ENCODE assay signal across 10 cellular contexts in the genomic region with DNA sequence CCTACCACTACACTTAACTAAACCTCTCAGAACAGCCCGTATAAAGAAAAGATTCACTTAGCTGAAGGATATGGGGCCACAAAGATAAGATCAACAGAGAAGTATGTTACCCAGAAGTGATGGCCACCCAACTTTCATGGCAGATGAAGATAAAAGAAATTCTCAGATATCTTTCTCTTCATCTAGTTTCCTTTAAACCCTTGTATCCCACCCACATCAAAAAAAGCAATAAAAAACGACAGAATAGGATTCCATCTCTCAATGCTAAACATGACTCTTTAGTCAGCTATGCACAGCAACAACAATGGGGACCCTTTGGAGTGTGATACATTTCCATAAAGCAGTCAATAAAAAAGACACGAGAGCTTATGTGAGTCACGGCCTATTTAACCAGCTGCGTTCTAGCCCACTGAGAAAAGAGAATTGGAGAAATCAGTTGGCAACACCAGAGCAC.
A peak's percentile ranks its signal among the peaks of the same experiment; 100 is the strongest.
DNase-seq lines count a peak whose midpoint lies in the region; ATAC-seq and TF ChIP-seq lines count a peak whose summit lies in the region.
"Had no signal": no experiment of that assay in that cellular context is flagged by ENCODE, and none has a peak within 500 bp of the region (broad histone marks: within the 10 kb centered on the region; RNA-seq: fewer than 3 reads in every experiment).

No MANE protein-coding gene starts in this region.

- H3K4me3 Mint-ChIP-seq in activated CD4-positive, alpha-beta T cell treated with anti-CD3 and anti-CD28 coated beads for 36 hours: no peak overlapping the region
- H3K4me3 Mint-ChIP-seq in activated CD8-positive, alpha-beta T cell treated with anti-CD3 and anti-CD28 coated beads, Interleukin-2, amount 10 ng/mL, durations not matched to agents 7 days and 5 days: peak overlapping the region; percentile 35
- H3K4me3 Mint-ChIP-seq: stimulated activated naive B cell treated with anti-CD40 and anti-IgM and Interleukin-4, amounts not matched to agents 10 μg/mL and 1 μg/mL and 100 μg/mL, for 72 hours had no signal

- no peaks in the 10 kb centered on the region for H3K27me3 Mint-ChIP-seq in activated CD4-positive, alpha-beta T cell treated with anti-CD3 and anti-CD28 coated beads for 36 hours
- H3K27me3 Mint-ChIP-seq in activated CD8-positive, alpha-beta T cell treated with anti-CD3 and anti-CD28 coated beads, Interleukin-2, amount 10 ng/mL, durations not matched to agents 7 days and 5 days (ENCODE audit: low read depth): no peaks in the 10 kb centered on the region
- H3K27me3 Mint-ChIP-seq: stimulated activated naive B cell treated with anti-CD40 and anti-IgM and Interleukin-4, amounts not matched to agents 10 μg/mL and 1 μg/mL and 100 μg/mL, for 72 hours had no signal

- no peak for TF ChIP-seq CTCF in OCI-LY7 (conservative IDR thresholded peaks at IDR 0.05; ENCODE audit: low read length)

- no peak for DNase-seq in activated CD4-positive, alpha-beta T cell treated with anti-CD3 and anti-CD28 coated beads for 36 hours
- no peak for DNase-seq in activated CD4-positive, alpha-beta T cell treated with anti-CD3 and anti-CD28 coated beads for 4 hours
- peak; percentile 13 for DNase-seq in NCI-H128 (lab: John Stamatoyannopoulos, UW; ENCODE audit: unreplicated experiment)
- DNase-seq in activated CD8-positive, alpha-beta T cell treated with anti-CD3 and anti-CD28 coated beads, Interleukin-2, amount 10 ng/mL, durations not matched to agents 7 days and 5 days: peak; percentile 40
- DNase-seq in non-pigmented ciliary epithelial cell (ENCODE audit: low read depth): peak; percentile 60
- no peak for DNase-seq in OCI-LY7 (ENCODE audit: low spot score)
- DNase-seq: NK-92 treated with Interleukin-12 subunit alpha and Interleukin-12 subunit beta, amount 100 ng/mL, for 24 hours; stimulated activated naive B cell treated with anti-CD40 and anti-IgM and Interleukin-4, amounts not matched to agents 10 μg/mL and 1 μg/mL and 100 μg/mL, for 72 hours had no signal

- intact Hi-C loops in activated CD4-positive, alpha-beta T cell treated with anti-CD3 and anti-CD28 coated beads for 36 hours (cut with DNase I, micrococcal nuclease): no loop called here
- intact Hi-C loops in OCI-LY7 (cut with micrococcal nuclease; ENCODE audit: unreplicated experiment): no loop called here

- ATAC-seq in activated CD4-positive, alpha-beta T cell treated with anti-CD3 and anti-CD28 coated beads for 36 hours: peak; percentile 51
- ATAC-seq in activated CD8-positive, alpha-beta T cell treated with anti-CD3 and anti-CD28 coated beads, Interleukin-2, amount 10 ng/mL, durations not matched to agents 7 days and 5 days: peak; percentile 88
- ATAC-seq in GM18861 (IDR thresholded peaks at IDR 0.05; ENCODE audit: unreplicated experiment) (no peak), GM19452 (IDR thresholded peaks at IDR 0.05; ENCODE audit: unreplicated experiment) (no peak)
- ATAC-seq: stimulated activated naive B cell treated with anti-CD40 and anti-IgM and Interleukin-4, amounts not matched to agents 10 μg/mL and 1 μg/mL and 100 μg/mL, for 72 hours had no signal

- H3K36me3 Mint-ChIP-seq in activated CD4-positive, alpha-beta T cell treated with anti-CD3 and anti-CD28 coated beads for 36 hours (ENCODE audit: low read depth): peaks cover 37% of the 10 kb centered on the region
- H3K36me3 Mint-ChIP-seq in activated CD8-positive, alpha-beta T cell treated with anti-CD3 and anti-CD28 coated beads, Interleukin-2, amount 10 ng/mL, durations not matched to agents 7 days and 5 days (ENCODE audit: low read depth): peaks cover 54% of the 10 kb centered on the region

- BruUV-seq in OCI-LY7 (replicated peaks; lab: Mats Ljungman, UMichigan): no TSS peak

- H3K4me1 Mint-ChIP-seq in activated CD4-positive, alpha-beta T cell treated with anti-CD3 and anti-CD28 coated beads for 36 hours: peaks cover 44% of the 10 kb centered on the region
- H3K4me1 Mint-ChIP-seq in activated CD8-positive, alpha-beta T cell treated with anti-CD3 and anti-CD28 coated beads, Interleukin-2, amount 10 ng/mL, durations not matched to agents 7 days and 5 days (ENCODE audit: low read depth): peaks cover 60% of the 10 kb centered on the region

- CTCF ChIA-PET in activated CD4-positive, alpha-beta T cell treated with anti-CD3 and anti-CD28 coated beads for 36 hours (lab: Charles Lee): interaction anchor here (0.8 to 1.7 kb wide), 5 partner anchors 8 to 399 kb away, joined by 3 to 4 read pairs (median 3); no protein-coding TSS in a partner anchor
- CTCF ChIA-PET in activated CD8-positive, alpha-beta T cell treated with anti-CD3 and anti-CD28 coated beads, Interleukin-2, amount 10 ng/mL, durations not matched to agents 7 days and 5 days (lab: Charles Lee): interaction anchor here (0.6 to 2.5 kb wide), 9 partner anchors 11 to 419 kb away, joined by 3 to 8 read pairs (median 4); no protein-coding TSS in a partner anchor
- CTCF ChIA-PET in OCI-LY7 (lab: Charles Lee; ENCODE audit: unreplicated experiment): no interaction called here

- no peaks in the 10 kb centered on the region for H3K79me2 ChIP-seq in OCI-LY7 (ENCODE audit: insufficient read depth, low read depth, low read length)

- no peaks in the 10 kb centered on the region for H3K9me2 ChIP-seq in OCI-LY7 (ENCODE audit: insufficient read depth, low read length)

- no peaks in the 10 kb centered on the region for H3K9me3 Mint-ChIP-seq in activated CD4-positive, alpha-beta T cell treated with anti-CD3 and anti-CD28 coated beads for 36 hours (ENCODE audit: low read depth)
- H3K9me3 Mint-ChIP-seq in activated CD8-positive, alpha-beta T cell treated with anti-CD3 and anti-CD28 coated beads, Interleukin-2, amount 10 ng/mL, durations not matched to agents 7 days and 5 days (ENCODE audit: insufficient read depth): no peaks in the 10 kb centered on the region
- H3K9me3 Mint-ChIP-seq: stimulated activated naive B cell treated with anti-CD40 and anti-IgM and Interleukin-4, amounts not matched to agents 10 μg/mL and 1 μg/mL and 100 μg/mL, for 72 hours had no signal

- no peaks in the 10 kb centered on the region for H3K9me3 ChIP-seq in OCI-LY7 (ENCODE audit: low read length)

- no peaks in the 10 kb centered on the region for H3K36me3 ChIP-seq in OCI-LY7 (ENCODE audit: insufficient read depth, low read length)

- H4K20me1 ChIP-seq in OCI-LY7 (ENCODE audit: insufficient read depth, low read length): no peaks in the 10 kb centered on the region

- H3K27ac ChIP-seq in OCI-LY7 (ENCODE audit: low read depth, low read length, poor library complexity, severe bottlenecking): no peak overlapping the region

- no peak overlapping the region for H3K4me2 ChIP-seq in OCI-LY7 (ENCODE audit: low read length)

- H3K4me1 ChIP-seq in OCI-LY7 (ENCODE audit: insufficient read depth, low read length, poor library complexity, severe bottlenecking): no peaks in the 10 kb centered on the region

- H3K27ac Mint-ChIP-seq in activated CD4-positive, alpha-beta T cell treated with anti-CD3 and anti-CD28 coated beads for 36 hours: no peak overlapping the region
- peak overlapping the region; percentile 83 for H3K27ac Mint-ChIP-seq in activated CD8-positive, alpha-beta T cell treated with anti-CD3 and anti-CD28 coated beads, Interleukin-2, amount 10 ng/mL, durations not matched to agents 7 days and 5 days
- H3K27ac Mint-ChIP-seq: stimulated activated naive B cell treated with anti-CD40 and anti-IgM and Interleukin-4, amounts not matched to agents 10 μg/mL and 1 μg/mL and 100 μg/mL, for 72 hours had no signal

- no peak overlapping the region for H2AFZ ChIP-seq in OCI-LY7 (ENCODE audit: low read length)

- no peak overlapping the region for H3K4me3 ChIP-seq in OCI-LY7 (ENCODE audit: low read depth, low read length, poor library complexity, severe bottlenecking)

- POLR2A ChIA-PET in activated CD4-positive, alpha-beta T cell treated with anti-CD3 and anti-CD28 coated beads for 36 hours (lab: Charles Lee): interaction anchor here (0.7 kb wide), 1 partner anchor 1310 kb away, joined by 3 read pairs; no protein-coding TSS in a partner anchor
- POLR2A ChIA-PET in activated CD8-positive, alpha-beta T cell treated with anti-CD3 and anti-CD28 coated beads, Interleukin-2, amount 10 ng/mL, durations not matched to agents 7 days and 5 days (lab: Charles Lee): no interaction called here
- POLR2A ChIA-PET in OCI-LY7 (lab: Charles Lee): interaction anchor here (1.0 kb wide), 1 partner anchor 18 kb away, joined by 3 read pairs; no protein-coding TSS in a partner anchor

Comparison
In these comparisons a context has a peak if more than half of its experiments do, and no peak if none do; other contexts are left out.
1. ATAC-seq: peak in activated CD4-positive, alpha-beta T cell treated with anti-CD3 and anti-CD28 coated beads for 36 hours (single experiment) and activated CD8-positive, alpha-beta T cell treated with anti-CD3 and anti-CD28 coated beads, Interleukin-2, amount 10 ng/mL, durations not matched to agents 7 days and 5 days (single experiment); none in GM18861 (single experiment) and GM19452 (single experiment).
2. DNase-seq: peak in NCI-H128 (single experiment), activated CD8-positive, alpha-beta T cell treated with anti-CD3 and anti-CD28 coated beads, Interleukin-2, amount 10 ng/mL, durations not matched to agents 7 days and 5 days (single experiment) and non-pigmented ciliary epithelial cell (single experiment); none in activated CD4-positive, alpha-beta T cell treated with anti-CD3 and anti-CD28 coated beads for 36 hours (single experiment), activated CD4-positive, alpha-beta T cell treated with anti-CD3 and anti-CD28 coated beads for 4 hours (0 of 2) and OCI-LY7 (single experiment).